ENCODE assay signal across 11 cellular contexts in genomic region chr17:39096435-39097158, GRCh38. TPM values are rescaled to one million over a fixed set of nuclear protein-coding genes. Genes with fewer than 3 reads are reported as not detected.
DNase-seq lines count a peak whose midpoint lies in the region; ATAC-seq and FAIRE-seq lines count a peak whose summit lies in the region.
"Had no signal": no experiment of that assay in that cellular context is flagged by ENCODE, and none has a peak within 500 bp of the region (broad histone marks: within the 10 kb centered on the region; RNA-seq: fewer than 3 reads in every experiment).

No MANE protein-coding gene starts in this region.

- no peaks in the 10 kb centered on the region for H3K36me3 Mint-ChIP-seq in CD4-positive, CD25-positive, alpha-beta regulatory T cell
- H3K36me3 Mint-ChIP-seq in activated naive CD8-positive, alpha-beta T cell treated with anti-CD3 and anti-CD28 coated beads for 36 hours, result no peaks in the 10 kb centered on the region

- no peaks in the 10 kb centered on the region for H3K36me3 ChIP-seq in CD4-positive, CD25-positive, alpha-beta regulatory T cell (ENCODE audit: control insufficient read depth, insufficient read depth, low read length)
- no peaks in the 10 kb centered on the region for H3K36me3 ChIP-seq in mucosa of rectum (ENCODE audit: control insufficient read depth in 2 of 2, insufficient read depth in 2 of 2, low read length in 2 of 2)

- H3K27ac ChIP-seq in CD4-positive, CD25-positive, alpha-beta regulatory T cell (ENCODE audit: insufficient read depth, low read length, poor library complexity, severe bottlenecking), result peak overlapping the region; percentile 69
- H3K27ac ChIP-seq in mucosa of rectum (ENCODE audit: low read depth in 2 of 2, low read length in 2 of 2), result peak overlapping the region; percentile 66 to 81

- no peak for FAIRE-seq in RCC 7860 (lab: Jason Lieb, UNC)
- FAIRE-seq: G401.6 had no signal

- H3K4me1 ChIP-seq in CD4-positive, CD25-positive, alpha-beta regulatory T cell (ENCODE audit: control insufficient read depth, insufficient read depth, low read length, poor library complexity, severe bottlenecking), result peaks cover 60% of the 10 kb centered on the region
- H3K4me1 ChIP-seq in mucosa of rectum (ENCODE audit: control insufficient read depth in 2 of 2, insufficient read depth in 2 of 2, low read length in 2 of 2), result peaks cover 0 to 16% of the 10 kb centered on the region in 2 donors

- peak; percentile 6 to 86 (median 66) for DNase-seq in CD4-positive, CD25-positive, alpha-beta regulatory T cell
- DNase-seq in NCI-H2107 treated with DMSO at 0.1 percent for 48 hours (lab: John Stamatoyannopoulos, UW; ENCODE audit: unreplicated experiment) (peak; percentile 42), NCI-H2029 treated with DMSO at 0.1 percent for 48 hours (lab: John Stamatoyannopoulos, UW) (no peak), RCC 7860 (ENCODE audit: low spot score) (no peak)
- no peak for DNase-seq in activated naive CD8-positive, alpha-beta T cell treated with anti-CD3 and anti-CD28 coated beads for 36 hours
- DNase-seq: NCI-H1694 had no signal

- no peaks in the 10 kb centered on the region for H3K27me3 Mint-ChIP-seq in CD4-positive, CD25-positive, alpha-beta regulatory T cell
- no peaks in the 10 kb centered on the region for H3K27me3 Mint-ChIP-seq in activated naive CD8-positive, alpha-beta T cell treated with anti-CD3 and anti-CD28 coated beads for 36 hours

- peak overlapping the region; percentile 79 to 85 (median 82) for H3K4me3 Mint-ChIP-seq in CD4-positive, CD25-positive, alpha-beta regulatory T cell
- peak overlapping the region; percentile 54 for H3K4me3 Mint-ChIP-seq in activated naive CD8-positive, alpha-beta T cell treated with anti-CD3 and anti-CD28 coated beads for 36 hours

- H3K4me1 Mint-ChIP-seq in CD4-positive, CD25-positive, alpha-beta regulatory T cell, result peaks cover 20 to 83% (median 45%) of the 10 kb centered on the region in 4 donors
- peaks cover 66% of the 10 kb centered on the region for H3K4me1 Mint-ChIP-seq in activated naive CD8-positive, alpha-beta T cell treated with anti-CD3 and anti-CD28 coated beads for 36 hours

- H3K4me3 ChIP-seq in CD4-positive, CD25-positive, alpha-beta regulatory T cell (ENCODE audit: low read depth, low read length), result peak overlapping the region; percentile 75
- H3K4me3 ChIP-seq in mucosa of rectum (ENCODE audit: low read length in 2 of 2), result peak overlapping the region; percentile 9 to 38

- H3K9ac ChIP-seq in mucosa of rectum (ENCODE audit: low read depth in 1 of 2, low read length in 2 of 2), result peak overlapping the region in 1 of 2 donors; percentile 41

- peak; percentile 62 to 71 for ATAC-seq in CD4-positive, CD25-positive, alpha-beta regulatory T cell (ENCODE audit: low read depth in 2 of 2)
- ATAC-seq in GM21786 (IDR thresholded peaks at IDR 0.05; ENCODE audit: unreplicated experiment) (no peak), HG03571 (IDR thresholded peaks at IDR 0.05; ENCODE audit: unreplicated experiment) (no peak)
- ATAC-seq: HCT116 had no signal

- H3K27me3 ChIP-seq in CD4-positive, CD25-positive, alpha-beta regulatory T cell (ENCODE audit: control insufficient read depth, insufficient read depth, low read length), result no peaks in the 10 kb centered on the region
- peaks cover 0 to 3% of the 10 kb centered on the region in 2 donors for H3K27me3 ChIP-seq in mucosa of rectum (ENCODE audit: control insufficient read depth in 2 of 2, insufficient read depth in 2 of 2, low read length in 2 of 2)

- H3K9me3 ChIP-seq in CD4-positive, CD25-positive, alpha-beta regulatory T cell (ENCODE audit: control insufficient read depth in 2 of 2, low read length in 2 of 2), result no peaks in the 10 kb centered on the region
- H3K9me3 ChIP-seq in mucosa of rectum (ENCODE audit: control insufficient read depth in 2 of 2, low read length in 2 of 2), result no peaks in the 10 kb centered on the region

- H3K27ac Mint-ChIP-seq in CD4-positive, CD25-positive, alpha-beta regulatory T cell, result peak overlapping the region; percentile 91 to 96 (median 92)
- peak overlapping the region; percentile 80 for H3K27ac Mint-ChIP-seq in activated naive CD8-positive, alpha-beta T cell treated with anti-CD3 and anti-CD28 coated beads for 36 hours

- H3K9me3 Mint-ChIP-seq in CD4-positive, CD25-positive, alpha-beta regulatory T cell, result no peaks in the 10 kb centered on the region
- H3K9me3 Mint-ChIP-seq in activated naive CD8-positive, alpha-beta T cell treated with anti-CD3 and anti-CD28 coated beads for 36 hours, result no peaks in the 10 kb centered on the region

RNA-seq across cellular contexts. Expression of gene PLXDC1, which starts 54.8 kb away (rescaled TPM):
- total RNA-seq in CD4-positive, CD25-positive, alpha-beta regulatory T cell, result 12.9 TPM
- polyA plus RNA-seq in CD4-positive, CD25-positive, alpha-beta regulatory T cell, result 1 to 10 TPM in 2 of 4 donors, under 1 TPM in 2; 0.27 to 1.8 (median 1.1) TPM
- total RNA-seq in activated naive CD8-positive, alpha-beta T cell treated with anti-CD3 and anti-CD28 coated beads for 36 hours, result 1 to 10 TPM in 1 of 2 experiments, under 1 TPM in 1; 0.54 to 1.1 TPM

Comparison
In these comparisons a context has a peak if more than half of its experiments do, and no peak if none do; other contexts are left out.
1. ATAC-seq: peak in CD4-positive, CD25-positive, alpha-beta regulatory T cell (2 of 2); none in GM21786 (single experiment) and HG03571 (single experiment).
2. DNase-seq: peak in CD4-positive, CD25-positive, alpha-beta regulatory T cell (3 of 3) and NCI-H2107 treated with DMSO at 0.1 percent for 48 hours (single experiment); none in activated naive CD8-positive, alpha-beta T cell treated with anti-CD3 and anti-CD28 coated beads for 36 hours (single experiment), NCI-H2029 treated with DMSO at 0.1 percent for 48 hours (single experiment) and RCC 7860 (single experiment).